In the genomic region with DNA sequence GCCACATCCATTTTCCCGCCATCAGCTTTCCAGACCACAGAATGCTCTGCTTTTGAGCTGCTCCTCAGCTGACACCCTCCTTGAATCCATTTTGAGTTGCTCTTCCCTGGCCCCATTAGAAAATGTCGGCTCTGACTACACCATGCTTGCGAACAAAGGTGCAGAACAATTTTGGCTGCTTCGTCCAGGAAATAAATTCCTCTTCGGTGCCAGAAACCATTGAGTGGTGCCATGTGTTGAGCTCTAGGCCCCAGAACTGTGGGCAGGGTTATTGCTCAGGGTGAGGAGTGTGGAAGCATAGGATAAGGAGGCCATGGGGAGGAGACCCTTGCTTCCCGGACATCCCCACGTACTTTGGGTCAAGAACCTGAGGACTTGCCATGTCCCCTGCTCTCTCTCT, we compare ENCODE assay signal across 19 cellular contexts. TPM values are rescaled to one million over a fixed set of nuclear protein-coding genes. Genes with fewer than 3 reads are reported as not detected.
DNase-seq lines count a peak whose midpoint lies in the region; ATAC-seq and TF ChIP-seq lines count a peak whose summit lies in the region.
"Had no signal": no experiment of that assay in that cellular context is flagged by ENCODE, and none has a peak within 500 bp of the region (broad histone marks: within the 10 kb centered on the region; RNA-seq: fewer than 3 reads in every experiment).

No MANE protein-coding gene starts in this region.

- no peaks in the 10 kb centered on the region for H4K20me1 ChIP-seq in OCI-LY7 (ENCODE audit: insufficient read depth, low read length)

- H3K4me1 ChIP-seq in skeletal muscle tissue (ENCODE audit: control insufficient read depth in 3 of 3, insufficient read depth in 3 of 3, low read length in 3 of 3), result peaks cover 90 to 96% (median 94%) of the 10 kb centered on the region in 3 donors
- peaks cover 6% of the 10 kb centered on the region for H3K4me1 ChIP-seq in OCI-LY7 (ENCODE audit: insufficient read depth, low read length, poor library complexity, severe bottlenecking)

- H3K4me2 ChIP-seq in OCI-LY7 (ENCODE audit: low read length), result no peak overlapping the region
- H3K4me2 ChIP-seq: BLaER1 treated with 17β-estradiol and CSF1 and Interleukin-3, amounts not matched to agents 10 nM and 100 nM had no signal

- peak overlapping the region in 51 of 59 donors; percentile 0 to 100 (median 58) for H3K27ac ChIP-seq in dorsolateral prefrontal cortex
- no peak overlapping the region for H3K27ac ChIP-seq in skeletal muscle tissue (ENCODE audit: low read depth, low read length)
- no peak overlapping the region for H3K27ac ChIP-seq in OCI-LY7 (ENCODE audit: low read depth, low read length, poor library complexity, severe bottlenecking)
- H3K27ac ChIP-seq: BLaER1 treated with 17β-estradiol and CSF1 and Interleukin-3, amounts not matched to agents 10 nM and 100 nM had no signal

- H3K4me3 ChIP-seq in dorsolateral prefrontal cortex (no peak overlapping the region), skeletal muscle tissue (ENCODE audit: low read length in 3 of 3) (peak overlapping the region in 1 of 3 donors; percentile 29), OCI-LY7 (ENCODE audit: low read depth, low read length, poor library complexity, severe bottlenecking) (no peak overlapping the region)
- H3K4me3 ChIP-seq: BLaER1 treated with 17β-estradiol and CSF1 and Interleukin-3, amounts not matched to agents 10 nM and 100 nM had no signal

- CTCF ChIA-PET in OCI-LY7 (lab: Charles Lee; ENCODE audit: unreplicated experiment), result no interaction called here

- H3K9me3 ChIP-seq in skeletal muscle tissue (ENCODE audit: control insufficient read depth in 3 of 3, low read length in 3 of 3) (no peaks in the 10 kb centered on the region), OCI-LY7 (ENCODE audit: low read length) (no peaks in the 10 kb centered on the region)
- H3K9me3 ChIP-seq: BLaER1 treated with 17β-estradiol and CSF1 and Interleukin-3, amounts not matched to agents 10 nM and 100 nM had no signal

- no peak for DNase-seq in left ventricle myocardium superior
- no peak for DNase-seq in cardiac septum (ENCODE audit: low spot score)
- DNase-seq in dorsolateral prefrontal cortex, result no peak
- no peak for DNase-seq in activated CD8-positive, alpha-beta memory T cell treated with anti-CD3 and anti-CD28 coated beads, Interleukin-2, amount 50 U/mL, for 48 hours
- DNase-seq in OCI-LY7 (ENCODE audit: low spot score), result no peak
- no peak for DNase-seq in stimulated activated naive CD4-positive, alpha-beta T cell (lab: John Stamatoyannopoulos, UW)
- DNase-seq: DMS79 treated with DMSO at 0.1 percent for 48 hours; GOT3; KBM-7; NCI-H1436; NCI-H2029 treated with DMSO at 0.1 percent for 48 hours; NCI-H2171 treated with DMSO at 0.1 percent for 48 hours; NCI-H446 treated with DMSO at 0.1 percent for 48 hours; NK-92 treated with Interleukin-12 subunit alpha and Interleukin-12 subunit beta, amount 100 ng/mL, for 24 hours; OCI-M1; RPMI8226 had no signal

- H3K79me2 ChIP-seq in OCI-LY7 (ENCODE audit: insufficient read depth, low read depth, low read length), result no peaks in the 10 kb centered on the region

- H3K9ac ChIP-seq in skeletal muscle tissue (ENCODE audit: low read depth in 1 of 3, low read length in 3 of 3), result peak overlapping the region in 2 of 3 donors; percentile 43 to 45
- H3K9ac ChIP-seq: BLaER1 treated with 17β-estradiol and CSF1 and Interleukin-3, amounts not matched to agents 10 nM and 100 nM had no signal

- H3K27me3 ChIP-seq in dorsolateral prefrontal cortex, result no peaks in the 10 kb centered on the region
- H3K27me3 ChIP-seq in skeletal muscle tissue (ENCODE audit: control insufficient read depth in 3 of 3, insufficient read depth in 3 of 3, low read length in 3 of 3), result no peaks in the 10 kb centered on the region

- peak; percentile 4 for ATAC-seq in left ventricle myocardium superior
- no peak for ATAC-seq in HG03521 (IDR thresholded peaks at IDR 0.05; ENCODE audit: unreplicated experiment)

- POLR2A ChIA-PET in OCI-LY7 (lab: Charles Lee), result interaction anchor here (0.5 to 0.6 kb wide), 2 partner anchors 14 to 157 kb away, joined by 3 to 5 read pairs; no protein-coding TSS in a partner anchor

- TF ChIP-seq CTCF in dorsolateral prefrontal cortex (IDR thresholded peaks at IDR 0.05 in 54 of 56, conservative IDR thresholded peaks at IDR 0.05 in 2 of 56; ENCODE audit: low read depth in 1 of 56, partially characterized antibody in 56 of 56) (no peak), OCI-LY7 (conservative IDR thresholded peaks at IDR 0.05; ENCODE audit: low read length) (no peak)

- H2AFZ ChIP-seq in OCI-LY7 (ENCODE audit: low read length), result no peak overlapping the region

- intact Hi-C loops in left ventricle myocardium superior (cut with micrococcal nuclease), result no loop called here
- intact Hi-C loops in cardiac septum (cut with DNase I), result no loop called here
- intact Hi-C loops in dorsolateral prefrontal cortex (cut with DNase I), result no loop called here
- intact Hi-C loops in OCI-LY7 (cut with micrococcal nuclease; ENCODE audit: unreplicated experiment), result no loop called here

- no peaks in the 10 kb centered on the region for H3K9me2 ChIP-seq in OCI-LY7 (ENCODE audit: insufficient read depth, low read length)

- BruUV-seq in OCI-LY7 (replicated peaks; lab: Mats Ljungman, UMichigan), result no TSS peak

- H3K36me3 ChIP-seq in skeletal muscle tissue (ENCODE audit: control insufficient read depth in 3 of 3, insufficient read depth in 3 of 3, low read length in 3 of 3), result peaks cover 4 to 14% (median 5%) of the 10 kb centered on the region in 3 donors
- H3K36me3 ChIP-seq in OCI-LY7 (ENCODE audit: insufficient read depth, low read length), result no peaks in the 10 kb centered on the region

RNA-seq across cellular contexts. Expression of gene NFIX, which starts 52.1 kb away (rescaled TPM):
- total RNA-seq in left ventricle myocardium superior (171 TPM), cardiac septum (123 TPM), dorsolateral prefrontal cortex (100 to 1,000 TPM; 219 to 402 (median 309) TPM), skeletal muscle tissue (49.1 TPM), OCI-LY7 (2022) (0.68 and 0.72 TPM in 2 replicates)
- total RNA-seq in OCI-LY7 (2014; rRNA removed; shearing (Covaris generic)), result 0.03 and 0.16 TPM in 2 replicates

RNA-seq across cellular contexts. Expression of gene LYL1, which starts 55.3 kb away (rescaled TPM):
- total RNA-seq in left ventricle myocardium superior, result 8.8 TPM
- 9.4 TPM for total RNA-seq in cardiac septum
- 10 to 100 TPM in 2 of 120 experiments, 1 to 10 TPM in 118; 1.0 to 11.8 (median 4.5) TPM for total RNA-seq in dorsolateral prefrontal cortex
- total RNA-seq in skeletal muscle tissue, result 13.6 TPM
- 66.8 and 75.5 TPM in 2 replicates for total RNA-seq in OCI-LY7 (2014; rRNA removed; shearing (Covaris generic))
- 70.4 and 72.5 TPM in 2 replicates for total RNA-seq in OCI-LY7 (2022)

Comparison
In these comparisons a context has a peak if more than half of its experiments do, and no peak if none do; other contexts are left out.
1. H3K27ac ChIP-seq: peak in dorsolateral prefrontal cortex (51 of 59); none in skeletal muscle tissue (single experiment) and OCI-LY7 (single experiment).
2. RNA of gene NFIX, which starts 52.1 kb away (total RNA-seq): 219 to 402 TPM in dorsolateral prefrontal cortex, 171 TPM in left ventricle myocardium superior (single experiment), 123 TPM in cardiac septum (single experiment) and 49.1 TPM in skeletal muscle tissue (single experiment); 0.03 to 0.72 TPM in OCI-LY7; every median in the first group is over 10 times any median in the second.